ENCODE assay signal across 14 cellular contexts in genomic region chr22:20582520-20583361, GRCh38.
"Had no signal": no experiment of that assay in that cellular context is flagged by ENCODE, and none has a peak within 500 bp of the region (broad histone marks: within the 10 kb centered on the region; RNA-seq: fewer than 3 reads in every experiment).

No MANE protein-coding gene starts in this region.

- H3K27ac ChIP-seq: adrenal gland, prostate gland, right atrium auricular region, skin epidermis, VCaP had no signal

- ATAC-seq: left lobe of liver, T-helper 17 cell had no signal

- FAIRE-seq: astrocyte, keratinocyte had no signal

- H3K4me3 ChIP-seq: adrenal gland, prostate gland, right atrium auricular region, skin epidermis had no signal

- H3K9me3 ChIP-seq: adrenal gland, prostate gland, right atrium auricular region had no signal

- DNase-seq: activated CD4-positive, alpha-beta T cell treated with anti-CD3 and anti-CD28 coated beads for 1 hour; activated CD8-positive, alpha-beta memory T cell treated with anti-CD3 and anti-CD28 coated beads for 24 hours; activated naive CD4-positive, alpha-beta T cell treated with anti-CD3 and anti-CD28 coated beads for 36 hours; stimulated activated CD4-positive, alpha-beta T cell treated with anti-CD3 and anti-CD28 coated beads, Interleukin-15, amount 100 ng/mL, for 24 hours; stimulated activated CD4-positive, alpha-beta T cell treated with anti-CD3 and anti-CD28 coated beads, Interleukin-2, amount 100 ng/mL, for 48 hours; T-helper 17 cell had no signal

- H3K27me3 ChIP-seq: adrenal gland, right atrium auricular region had no signal

- H3K4me1 ChIP-seq: prostate gland had no signal
